In the genomic region with DNA sequence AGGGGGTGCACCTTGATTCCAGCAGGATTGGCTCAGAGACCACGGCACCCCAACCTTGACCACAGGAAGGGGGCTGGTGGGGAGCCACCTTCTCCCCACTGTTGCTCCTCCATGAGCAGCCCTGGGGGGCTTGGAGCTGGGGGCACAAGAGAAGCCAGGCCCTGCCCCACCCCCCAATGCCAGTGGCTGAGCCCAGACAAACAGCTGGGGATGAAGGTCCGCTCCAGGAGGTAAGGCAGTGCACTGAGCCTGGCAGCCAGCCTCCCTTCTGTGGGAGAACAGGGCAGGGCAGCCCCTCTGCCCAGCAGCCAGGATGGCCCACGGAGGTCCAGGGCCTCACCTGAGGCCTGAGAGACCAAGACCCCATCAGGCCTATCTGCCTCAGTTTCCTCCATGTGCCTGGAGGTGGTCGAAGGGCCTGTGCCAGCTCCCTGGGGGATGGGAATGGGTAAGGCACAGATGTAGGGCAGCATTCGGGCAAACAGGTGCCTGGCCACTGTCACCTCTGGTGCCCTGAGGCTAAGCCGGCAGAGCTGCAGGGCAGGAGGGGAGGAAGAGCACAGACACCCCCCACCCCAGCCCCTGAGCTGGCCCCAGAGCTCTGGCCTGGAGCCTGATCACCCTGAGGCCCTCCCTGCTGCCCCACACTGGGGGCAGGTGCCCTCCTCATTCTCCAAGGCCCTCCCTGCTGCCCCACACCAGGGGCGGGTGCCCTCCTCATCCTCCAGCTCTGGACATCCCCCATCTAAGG, we compare ENCODE assay signal across 12 cellular contexts. TPM values are rescaled to one million over a fixed set of nuclear protein-coding genes. Genes with fewer than 3 reads are reported as not detected.
DNase-seq lines count a peak whose midpoint lies in the region; ATAC-seq and TF ChIP-seq lines count a peak whose summit lies in the region.
"Had no signal": no experiment of that assay in that cellular context is flagged by ENCODE, and none has a peak within 500 bp of the region (broad histone marks: within the 10 kb centered on the region; RNA-seq: fewer than 3 reads in every experiment).

No MANE protein-coding gene starts in this region.

- DNase-seq in CD8-positive, alpha-beta T cell, result no peak
- no peak for DNase-seq in Jurkat, Clone E6-1 (ENCODE audit: low read depth, low spot score)
- DNase-seq in activated naive CD8-positive, alpha-beta T cell treated with anti-CD3 and anti-CD28 coated beads, Interleukin-2, amount 50 U/mL, for 24 hours, result no peak
- DNase-seq in neural progenitor cell (ENCODE audit: low spot score) (no peak), CD1c-positive myeloid dendritic cell (ENCODE audit: extremely low spot score) (no peak)
- DNase-seq: DMS 273 treated with DMSO at 0.1 percent for 48 hours, foreskin keratinocyte, nucleus accumbens, SHP77 had no signal

- H3K4me2 ChIP-seq in neural progenitor cell, result no peak overlapping the region

- CTCF ChIA-PET in CD8-positive, alpha-beta T cell (lab: Charles Lee), result interaction anchor here (1.1 to 6.2 kb wide), 4 partner anchors 14 to 21 kb away, joined by 6 to 65 read pairs (median 28); no protein-coding TSS in a partner anchor

- peaks cover 37% of the 10 kb centered on the region for H3K36me3 Mint-ChIP-seq in CD8-positive, alpha-beta T cell
- peaks cover 33% of the 10 kb centered on the region for H3K36me3 Mint-ChIP-seq in activated naive CD8-positive, alpha-beta T cell treated with anti-CD3 and anti-CD28 coated beads, Interleukin-2, amount 50 U/mL, for 24 hours (ENCODE audit: low read depth)
- H3K36me3 Mint-ChIP-seq in neural progenitor cell, result no peaks in the 10 kb centered on the region

- ATAC-seq in CD8-positive, alpha-beta T cell, result no peak
- ATAC-seq in activated naive CD8-positive, alpha-beta T cell treated with anti-CD3 and anti-CD28 coated beads, Interleukin-2, amount 50 U/mL, for 24 hours, result no peak
- ATAC-seq in GM21526 (IDR thresholded peaks at IDR 0.05; ENCODE audit: low FRiP score, unreplicated experiment), result no peak
- no peak for ATAC-seq in HG02981 (IDR thresholded peaks at IDR 0.05; ENCODE audit: unreplicated experiment)
- ATAC-seq: foreskin keratinocyte had no signal

- H3K79me2 ChIP-seq in neural progenitor cell (ENCODE audit: low read depth), result no peaks in the 10 kb centered on the region

- TF ChIP-seq CTCF in CD8-positive, alpha-beta T cell (IDR thresholded peaks at IDR 0.05), result no peak
- no peak for TF ChIP-seq CTCF in neural progenitor cell (IDR thresholded peaks at IDR 0.05)

- H2AFZ ChIP-seq in neural progenitor cell (replicated peaks), result no peak overlapping the region

- H3K4me3 ChIP-seq in CD8-positive, alpha-beta T cell (ENCODE audit: low read depth, low read length), result peak overlapping the region; percentile 69
- peak overlapping the region; percentile 13 for H3K4me3 ChIP-seq in Jurkat, Clone E6-1 (ENCODE audit: low read length)
- H3K4me3 ChIP-seq in neural progenitor cell, result no peak overlapping the region

- peak overlapping the region; percentile 49 for H3K27ac ChIP-seq in CD8-positive, alpha-beta T cell (ENCODE audit: low read depth, low read length)
- no peak overlapping the region for H3K27ac ChIP-seq in neural progenitor cell
- H3K27ac ChIP-seq: VCaP had no signal

- no peaks in the 10 kb centered on the region for H3K27me3 ChIP-seq in CD8-positive, alpha-beta T cell (ENCODE audit: insufficient read depth, low read length)
- peaks cover 16% of the 10 kb centered on the region for H3K27me3 ChIP-seq in neural progenitor cell
- H3K27me3 ChIP-seq: foreskin keratinocyte had no signal

- peak overlapping the region; percentile 82 for H3K4me3 Mint-ChIP-seq in CD8-positive, alpha-beta T cell
- H3K4me3 Mint-ChIP-seq in activated naive CD8-positive, alpha-beta T cell treated with anti-CD3 and anti-CD28 coated beads, Interleukin-2, amount 50 U/mL, for 24 hours, result peak overlapping the region; percentile 66
- H3K4me3 Mint-ChIP-seq in neural progenitor cell, result no peak overlapping the region

- H3K27ac Mint-ChIP-seq in CD8-positive, alpha-beta T cell, result peak overlapping the region; percentile 95
- peak overlapping the region; percentile 79 for H3K27ac Mint-ChIP-seq in activated naive CD8-positive, alpha-beta T cell treated with anti-CD3 and anti-CD28 coated beads, Interleukin-2, amount 50 U/mL, for 24 hours
- H3K27ac Mint-ChIP-seq in neural progenitor cell, result peak overlapping the region; percentile 57

- peaks cover 87% of the 10 kb centered on the region for H3K4me1 Mint-ChIP-seq in CD8-positive, alpha-beta T cell (ENCODE audit: low read depth)
- peaks cover 82% of the 10 kb centered on the region for H3K4me1 Mint-ChIP-seq in activated naive CD8-positive, alpha-beta T cell treated with anti-CD3 and anti-CD28 coated beads, Interleukin-2, amount 50 U/mL, for 24 hours
- H3K4me1 Mint-ChIP-seq in neural progenitor cell, result peaks cover 4% of the 10 kb centered on the region

- H3K36me3 ChIP-seq in CD8-positive, alpha-beta T cell (ENCODE audit: insufficient read depth, low read length), result peaks cover 20% of the 10 kb centered on the region
- H3K36me3 ChIP-seq in neural progenitor cell, result no peaks in the 10 kb centered on the region

- H3K4me1 ChIP-seq in CD8-positive, alpha-beta T cell (ENCODE audit: insufficient read depth, low read length), result peaks cover 98% of the 10 kb centered on the region
- H3K4me1 ChIP-seq in neural progenitor cell, result no peaks in the 10 kb centered on the region

- intact Hi-C loops in CD8-positive, alpha-beta T cell (cut with DNase I, micrococcal nuclease), result loop anchor here (1.0 to 2.0 kb wide), 3 partner anchors 21 to 40 kb away; a partner anchor contains a TSS

- H3K27me3 Mint-ChIP-seq in CD8-positive, alpha-beta T cell (ENCODE audit: low read depth), result no peaks in the 10 kb centered on the region
- H3K27me3 Mint-ChIP-seq in activated naive CD8-positive, alpha-beta T cell treated with anti-CD3 and anti-CD28 coated beads, Interleukin-2, amount 50 U/mL, for 24 hours, result no peaks in the 10 kb centered on the region
- peaks cover 7% of the 10 kb centered on the region for H3K27me3 Mint-ChIP-seq in neural progenitor cell (ENCODE audit: insufficient read depth, low read depth)

- no peaks in the 10 kb centered on the region for H3K9me3 ChIP-seq in CD8-positive, alpha-beta T cell (ENCODE audit: low read length)
- no peaks in the 10 kb centered on the region for H3K9me3 ChIP-seq in neural progenitor cell (ENCODE audit: low read depth)

- H3F3A ChIP-seq in neural progenitor cell (ENCODE audit: low read depth), result no peaks in the 10 kb centered on the region

- H3K9ac ChIP-seq in neural progenitor cell, result no peak overlapping the region

- POLR2A ChIA-PET in CD8-positive, alpha-beta T cell (lab: Charles Lee), result interaction anchor here (0.6 to 6.7 kb wide), 9 partner anchors 10 to 165 kb away, joined by 3 to 140 read pairs (median 4); a partner anchor contains a TSS

- no peaks in the 10 kb centered on the region for H3K9me3 Mint-ChIP-seq in CD8-positive, alpha-beta T cell
- H3K9me3 Mint-ChIP-seq in activated naive CD8-positive, alpha-beta T cell treated with anti-CD3 and anti-CD28 coated beads, Interleukin-2, amount 50 U/mL, for 24 hours, result no peaks in the 10 kb centered on the region
- no peaks in the 10 kb centered on the region for H3K9me3 Mint-ChIP-seq in neural progenitor cell

- no peaks in the 10 kb centered on the region for H4K20me1 ChIP-seq in neural progenitor cell (ENCODE audit: low read depth)

RNA-seq across cellular contexts. Expression of a gene that starts 7.1 kb away (rescaled TPM):
- 100 to 1,000 TPM; 234 to 245 TPM for total RNA-seq in CD8-positive, alpha-beta T cell
- polyA plus RNA-seq in Jurkat, Clone E6-1 (2012; ENCODE audit: insufficient read depth, insufficient read length), result 108 TPM
- 0.09 TPM in 1 of 2 replicates, not detected in the other for total RNA-seq in neural progenitor cell (ENCODE audit: low replicate concordance)

RNA-seq across cellular contexts. Expression of a gene that starts 26.2 kb away (rescaled TPM):
- 10 to 100 TPM in 1 of 2 experiments, 1 to 10 TPM in 1; 8.2 to 10.0 TPM for total RNA-seq in CD8-positive, alpha-beta T cell
- 64.7 TPM for polyA plus RNA-seq in Jurkat, Clone E6-1 (2012; ENCODE audit: insufficient read depth, insufficient read length)
- total RNA-seq in neural progenitor cell (ENCODE audit: low replicate concordance), result 4.7 and 17.1 TPM in 2 replicates

RNA-seq across cellular contexts. Expression of a gene that starts 40.1 kb away (rescaled TPM):
- 10 to 100 TPM; 71.0 to 73.3 TPM for total RNA-seq in CD8-positive, alpha-beta T cell
- polyA plus RNA-seq in Jurkat, Clone E6-1 (2012; ENCODE audit: insufficient read depth, insufficient read length), result 98.0 TPM
- total RNA-seq in neural progenitor cell (ENCODE audit: low replicate concordance), result 162 and 192 TPM in 2 replicates

Comparison
In these comparisons a context has a peak if more than half of its experiments do, and no peak if none do; other contexts are left out.
1. RNA of a gene that starts 7.1 kb away (total RNA-seq): 234 to 245 TPM in CD8-positive, alpha-beta T cell; 0.09 TPM in neural progenitor cell; every median in the first group is over 100 times any median in the second.
2. Peak in every context shown above with its lines, with median percentiles within 50 percentile points of each other: H3K27ac Mint-ChIP-seq.